Comparison of ENCODE assay signal across 23 cellular contexts in genomic region chr3:126159476-126159875, GRCh38. TPM values are rescaled to one million over a fixed set of nuclear protein-coding genes. Genes with fewer than 3 reads are reported as not detected.
"Had no signal": no experiment of that assay in that cellular context is flagged by ENCODE, and none has a peak within 500 bp of the region (broad histone marks: within the 10 kb centered on the region; RNA-seq: fewer than 3 reads in every experiment).

No MANE protein-coding gene starts in this region.

- H3K4me1 ChIP-seq: breast epithelium, esophagus squamous epithelium, prostate gland, stomach, suprapubic skin, tibial nerve had no signal

- ATAC-seq: gastrocnemius medialis; stimulated activated memory B cell treated with anti-CD40 and anti-IgM and Interleukin-4, amounts not matched to agents 10 μg/mL and 1 μg/mL and 100 μg/mL, for 72 hours; T-cell had no signal

- H3K36me3 ChIP-seq: breast epithelium, esophagus squamous epithelium, heart right ventricle, prostate gland, right atrium auricular region, suprapubic skin, tibial nerve had no signal

- H3K27ac ChIP-seq: breast epithelium, coronary artery, esophagus squamous epithelium, gastrocnemius medialis, heart right ventricle, prostate gland, right atrium auricular region, stomach, suprapubic skin, tibial nerve had no signal

- DNase-seq: activated CD4-positive, alpha-beta T cell treated with anti-CD3 and anti-CD28 coated beads, Interleukin-2, amount 50 U/mL, for 48 hours; activated naive CD4-positive, alpha-beta T cell treated with Interleukin-2 at 50 U/mL for 16 hours; activated naive CD8-positive, alpha-beta T cell treated with anti-CD3 and anti-CD28 coated beads for 36 hours; activated T-cell treated with anti-CD3 and anti-CD28 coated beads, Interleukin-2, amount 50 U/mL, for 48 hours; cerebellar nuclear complex; esophagus squamous epithelium; gastrocnemius medialis; heart right ventricle; islet precursor cell; stimulated activated CD4-positive, alpha-beta T cell treated with anti-CD3 and anti-CD28 coated beads, Interleukin-12 subunit alpha, Interleukin-12 subunit beta, amount 100 ng/mL, for 4 hours; stomach; T-cell; T-helper 9 cell had no signal

- H3K27me3 ChIP-seq: breast epithelium, esophagus squamous epithelium, gastrocnemius medialis, right atrium auricular region, stomach, tibial nerve had no signal

- H3K4me3 ChIP-seq: breast epithelium, coronary artery, esophagus squamous epithelium, gastrocnemius medialis, heart right ventricle, prostate gland, right atrium auricular region, stomach, suprapubic skin, tibial nerve had no signal

- H3K9me3 ChIP-seq: breast epithelium, esophagus squamous epithelium, gastrocnemius medialis, heart right ventricle, prostate gland, right atrium auricular region, suprapubic skin, tibial nerve had no signal

RNA-seq across cellular contexts. Expression of gene ALDH1L1, which starts 20.9 kb away (rescaled TPM):
- total RNA-seq: activated CD8-positive, alpha-beta memory T cell treated with anti-CD3 and anti-CD28 coated beads for 36 hours; activated naive CD8-positive, alpha-beta T cell treated with anti-CD3 and anti-CD28 coated beads for 36 hours; lung microvascular endothelial cell had no signal
- polyA plus RNA-seq: neural cell had no signal
